7 cellular contexts compared by ENCODE assay signal in genomic region chr22:43060213-43060612, GRCh38. TPM values are rescaled to one million over a fixed set of nuclear protein-coding genes. Genes with fewer than 3 reads are reported as not detected.
DNase-seq lines count a peak whose midpoint lies in the region; ATAC-seq and TF ChIP-seq lines count a peak whose summit lies in the region.

No MANE protein-coding gene starts in this region.

- no peak overlapping the region for H3K4me3 ChIP-seq in KMS-11 (IDR thresholded peaks at IDR 0.05; ENCODE audit: insufficient read depth, low read depth, low read length)
- no peak overlapping the region for H3K4me3 ChIP-seq in iPS DF 6.9 (ENCODE audit: low read length)

- no peak overlapping the region for H3K9ac ChIP-seq in KMS-11

- H3K4me2 ChIP-seq in KMS-11: no peak overlapping the region

- H4K20me1 ChIP-seq in KMS-11 (ENCODE audit: insufficient read depth): no peaks in the 10 kb centered on the region

- no peak overlapping the region for H2AFZ ChIP-seq in KMS-11 (ENCODE audit: low read depth)

- in situ Hi-C loops in G401 (cut with HindIII; ENCODE audit: low sequenced_read_pairs): no loop called here

- DNase-seq in G401 (ENCODE audit: low spot score) (peak; percentile 14), iPS DF 6.9 (ENCODE audit: low read depth, low spot score) (peak; percentile 48)
- DNase-seq in activated T-cell treated with anti-CD3 and anti-CD28 coated beads, Interleukin-2, amount 50 U/mL, for 1 hour: peak; percentile 45
- DNase-seq in stimulated activated CD8-positive, alpha-beta memory T cell treated with anti-CD3 and anti-CD28 coated beads, Interleukin-2, amount 100 ng/mL, for 48 hours (ENCODE audit: low read depth in 2 of 2): peak; percentile 27 to 44
- DNase-seq in effector CD8-positive, alpha-beta T cell (lab: John Stamatoyannopoulos, UW): no peak

- H3K27ac ChIP-seq in KMS-11 (no peak overlapping the region), iPS DF 6.9 (ENCODE audit: low read length) (no peak overlapping the region)

- no peak for ATAC-seq in HG02973 (IDR thresholded peaks at IDR 0.05; ENCODE audit: unreplicated experiment)

- no peaks in the 10 kb centered on the region for H3K79me2 ChIP-seq in KMS-11 (ENCODE audit: insufficient read depth, low read depth)

- H3K4me1 ChIP-seq in KMS-11 (ENCODE audit: low read depth, poor library complexity, severe bottlenecking): no peaks in the 10 kb centered on the region
- H3K4me1 ChIP-seq in iPS DF 6.9 (ENCODE audit: control insufficient read depth, insufficient read depth, low read length): no peaks in the 10 kb centered on the region

- no CpG with 5 or more reads among the region's 6 CpGs for WGBS in iPS DF 6.9 (ENCODE audit: insufficient coverage, insufficient read length)

- H3K36me3 ChIP-seq in KMS-11 (ENCODE audit: insufficient read depth) (no peaks in the 10 kb centered on the region), iPS DF 6.9 (ENCODE audit: control insufficient read depth, insufficient read depth, low read length) (no peaks in the 10 kb centered on the region)

- H3K9me3 ChIP-seq in iPS DF 6.9 (ENCODE audit: control insufficient read depth, insufficient read depth, low read length): no peaks in the 10 kb centered on the region

- TF ChIP-seq CTCF in KMS-11 (conservative IDR thresholded peaks at IDR 0.05; ENCODE audit: low read depth, low read length): peak; percentile 57

- H3K27me3 ChIP-seq in KMS-11 (ENCODE audit: insufficient read depth, low read depth) (0 out of 2 replicates have a peak, but pooled peaks cover 2% of the 10 kb centered on the region), iPS DF 6.9 (ENCODE audit: control insufficient read depth, insufficient read depth, low read length) (no peaks in the 10 kb centered on the region)

RNA-seq across cellular contexts. Expression of gene TTLL1, which starts 29.0 kb away (rescaled TPM):
- 7.1 and 10.3 TPM in 2 replicates for total RNA-seq in G401 (2014; rRNA removed; shearing (Covaris generic))

RNA-seq across cellular contexts. Expression of gene PACSIN2, which starts 45.3 kb away (rescaled TPM):
- total RNA-seq in G401 (2014; rRNA removed; shearing (Covaris generic)): 58.8 and 72.5 TPM in 2 replicates

RNA-seq across cellular contexts. Expression of gene BIK, which starts 50.3 kb away (rescaled TPM):
- 4.6 and 6.9 TPM in 2 replicates for total RNA-seq in G401 (2014; rRNA removed; shearing (Covaris generic))
